ENCODE assay signal across 25 cellular contexts in the genomic region with DNA sequence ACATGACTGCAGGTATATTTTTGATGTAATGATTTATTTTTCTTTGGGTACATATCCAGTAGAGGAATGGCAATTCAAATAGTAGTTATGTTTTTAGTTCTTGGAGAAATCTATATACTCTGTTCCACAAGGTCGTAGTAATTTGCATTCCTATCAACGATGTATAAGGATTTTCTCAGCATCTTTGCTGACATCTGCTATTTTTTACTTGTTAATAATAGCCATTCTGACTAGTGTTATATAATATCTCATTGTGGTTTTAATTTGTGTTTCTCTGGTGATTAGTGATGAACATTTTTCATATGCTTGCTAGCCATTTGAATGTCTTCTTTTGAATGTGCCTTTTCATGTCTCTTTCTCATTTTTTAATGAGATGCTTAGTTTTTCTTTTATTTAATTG.
"Had no signal": no experiment of that assay in that cellular context is flagged by ENCODE, and none has a peak within 500 bp of the region (broad histone marks: within the 10 kb centered on the region; RNA-seq: fewer than 3 reads in every experiment).

No MANE protein-coding gene starts in this region.

- H3K4me1 ChIP-seq: neural progenitor cell, parathyroid adenoma, psoas muscle, stomach, thyroid gland, tibial nerve, upper lobe of left lung, vagina had no signal

- H3K79me2 ChIP-seq: parathyroid adenoma had no signal

- H3K27me3 ChIP-seq: neural progenitor cell, ovary, stomach, thyroid gland, tibial nerve, upper lobe of left lung, vagina had no signal

- H3K27ac ChIP-seq: neural progenitor cell, ovary, parathyroid adenoma, psoas muscle, skin epidermis, stomach, thoracic aorta, thyroid gland, tibial nerve, upper lobe of left lung, vagina had no signal

- H3K36me3 ChIP-seq: neural progenitor cell, ovary, stomach, thoracic aorta, thyroid gland, tibial nerve, upper lobe of left lung, vagina had no signal

- FAIRE-seq: urothelium cell line had no signal

- H3K4me3 ChIP-seq: neural progenitor cell, ovary, psoas muscle, skin epidermis, stomach, thoracic aorta, thyroid gland, tibial nerve, upper lobe of left lung, vagina had no signal

- H2AFZ ChIP-seq: neural progenitor cell, parathyroid adenoma had no signal

- DNase-seq: natural killer cell; occipital lobe; ovary; posterior cingulate gyrus; psoas muscle; right cardiac atrium; stimulated activated CD4-positive, alpha-beta T cell treated with anti-CD3 and anti-CD28 coated beads, Interleukin-15, amount 100 ng/mL, for 24 hours; stimulated activated CD4-positive, alpha-beta T cell treated with anti-CD3 and anti-CD28 coated beads, Interleukin-2, amount 100 ng/mL, for 24 hours; stimulated activated CD4-positive, alpha-beta T cell treated with anti-CD3 and anti-CD28 coated beads, Interleukin-2, amount 100 ng/mL, for 48 hours; stimulated activated CD4-positive, alpha-beta T cell treated with anti-CD3 and anti-CD28 coated beads, Interleukin-4, amount 100 ng/mL, for 24 hours; stimulated activated naive B cell treated with anti-CD40 and anti-IgM and Interleukin-4, amounts not matched to agents 10 μg/mL and 1 μg/mL and 100 μg/mL, for 72 hours; stimulated activated naive CD4-positive, alpha-beta T cell treated with Interleukin-2 at 50 U/mL for 16 hours; stomach; thyroid gland; trophoblast cell; upper lobe of left lung had no signal

- H3K9me3 ChIP-seq: ovary, psoas muscle, thoracic aorta, thyroid gland, vagina had no signal

- ATAC-seq: natural killer cell; psoas muscle; right cardiac atrium; sciatic nerve; stimulated activated effector memory CD8-positive, alpha-beta T cell treated with anti-CD3 and anti-CD28 coated beads, Interleukin-12 subunit alpha, Interleukin-12 subunit beta, amount 100 ng/mL, for 72 hours; stimulated activated naive B cell treated with anti-CD40 and anti-IgM and Interleukin-4, amounts not matched to agents 10 μg/mL and 1 μg/mL and 100 μg/mL, for 72 hours had no signal

- H3K4me2 ChIP-seq: neural progenitor cell had no signal

- H3K9ac ChIP-seq: neural progenitor cell, parathyroid adenoma had no signal
